8 cellular contexts compared by ENCODE assay signal in genomic region chr22:36253523-36254490, GRCh38. TPM values are rescaled to one million over a fixed set of nuclear protein-coding genes. Genes with fewer than 3 reads are reported as not detected.
DNase-seq lines count a peak whose midpoint lies in the region; ATAC-seq and TF ChIP-seq lines count a peak whose summit lies in the region.

No MANE protein-coding gene starts in this region.

- H3K27ac ChIP-seq in heart left ventricle (peak overlapping the region; percentile 63 to 96 (median 90)), A673 (ENCODE audit: low read depth, low read length, poor library complexity, severe bottlenecking) (no peak overlapping the region)

- intact Hi-C loops in heart left ventricle (cut with DNase I): loop anchor here in 1 of 10 donors (2.0 kb wide), 1 partner anchor 51 kb away; no protein-coding TSS in a partner anchor
- intact Hi-C loops in A673 (cut with micrococcal nuclease; ENCODE audit: unreplicated experiment): no loop called here

- no peaks in the 10 kb centered on the region for H3K27me3 Mint-ChIP-seq in activated CD4-positive, alpha-beta memory T cell treated with anti-CD3 and anti-CD28 coated beads, Interleukin-2, amount 10 ng/mL, durations not matched to agents 7 days and 5 days

- whole genome bisulfite sequencing in heart left ventricle, 4 donors: 47 to 60% (median 56%) methylated on average over 7 of the region's 7 CpGs

- DNase-seq in activated CD4-positive, alpha-beta memory T cell treated with anti-CD3 and anti-CD28 coated beads, Interleukin-2, amount 10 ng/mL, durations not matched to agents 7 days and 5 days: no peak
- peak in 2 of 5 donors; percentile 35 to 49 for DNase-seq in heart left ventricle
- peak; percentile 66 for DNase-seq in stimulated activated CD4-positive, alpha-beta T cell treated with anti-CD3 and anti-CD28 coated beads, Interleukin-4, amount 100 ng/mL, for 1 hour
- DNase-seq in GM20000 (ENCODE audit: low spot score): no peak
- no peak for DNase-seq in A673 (ENCODE audit: low spot score)

- H3K4me1 ChIP-seq in heart left ventricle (peaks cover 0 to 60% (median 38%) of the 10 kb centered on the region in 12 donors), A673 (ENCODE audit: insufficient read depth, low read length, poor library complexity, severe bottlenecking) (peaks cover 6% of the 10 kb centered on the region)

- peak overlapping the region; percentile 93 for H3K4me3 Mint-ChIP-seq in activated CD4-positive, alpha-beta memory T cell treated with anti-CD3 and anti-CD28 coated beads, Interleukin-2, amount 10 ng/mL, durations not matched to agents 7 days and 5 days

- H3K27me3 ChIP-seq in heart left ventricle (no peaks in the 10 kb centered on the region), A673 (replicated peaks; ENCODE audit: insufficient read depth, low read depth, low read length, poor library complexity) (no peaks in the 10 kb centered on the region)

- ATAC-seq in GM21447 (IDR thresholded peaks at IDR 0.05; ENCODE audit: unreplicated experiment) (peak; percentile 17), heart left ventricle (peak in 2 of 4 donors; percentile 15 to 24), HG03280 (IDR thresholded peaks at IDR 0.05; ENCODE audit: unreplicated experiment) (no peak), GM21381 (IDR thresholded peaks at IDR 0.05; ENCODE audit: unreplicated experiment) (no peak)

- no peak for TF ChIP-seq POLR2A in heart left ventricle (IDR thresholded peaks at IDR 0.05)

- no TSS peak for BruUV-seq in A673 (replicated peaks; lab: Mats Ljungman, UMichigan)

- POLR2A ChIA-PET in activated CD4-positive, alpha-beta memory T cell treated with anti-CD3 and anti-CD28 coated beads, Interleukin-2, amount 10 ng/mL, durations not matched to agents 7 days and 5 days (lab: Charles Lee): interaction anchor here (0.7 to 5.1 kb wide), 12 partner anchors 10 to 826 kb away, joined by 3 to 48 read pairs (median 4); partner anchors contain the start of genes APOL2, APOL3, EIF3D and TXN2
- POLR2A ChIA-PET in A673 (lab: Charles Lee; ENCODE audit: low non-redundant PET): no interaction called here

- H3K9me3 Mint-ChIP-seq in activated CD4-positive, alpha-beta memory T cell treated with anti-CD3 and anti-CD28 coated beads, Interleukin-2, amount 10 ng/mL, durations not matched to agents 7 days and 5 days: no peaks in the 10 kb centered on the region

- H3K4me3 ChIP-seq in heart left ventricle (peak overlapping the region; percentile 19 to 79 (median 57)), A673 (ENCODE audit: low read depth, low read length, poor library complexity, severe bottlenecking) (no peak overlapping the region)

- peak overlapping the region; percentile 89 for H3K27ac Mint-ChIP-seq in activated CD4-positive, alpha-beta memory T cell treated with anti-CD3 and anti-CD28 coated beads, Interleukin-2, amount 10 ng/mL, durations not matched to agents 7 days and 5 days

- H3K9me3 ChIP-seq in heart left ventricle: peaks cover 0 to 4% (median 0%) of the 10 kb centered on the region in 12 donors
- H3K9me3 ChIP-seq in A673 (ENCODE audit: low read depth, low read length, poor library complexity, severe bottlenecking): no peaks in the 10 kb centered on the region

- H3K36me3 ChIP-seq in heart left ventricle: peaks cover 0 to 30% (median 2%) of the 10 kb centered on the region in 9 donors
- no peaks in the 10 kb centered on the region for H3K36me3 ChIP-seq in A673 (ENCODE audit: insufficient read depth, low read length, poor library complexity, severe bottlenecking)

- CTCF ChIA-PET in activated CD4-positive, alpha-beta memory T cell treated with anti-CD3 and anti-CD28 coated beads, Interleukin-2, amount 10 ng/mL, durations not matched to agents 7 days and 5 days (lab: Charles Lee): interaction anchor here (0.6 to 6.9 kb wide), 12 partner anchors 11 to 233 kb away, joined by 3 to 65 read pairs (median 4); partner anchors contain the start of gene APOL2
- CTCF ChIA-PET in A673 (lab: Charles Lee): no interaction called here

- no peak for TF ChIP-seq CTCF in heart left ventricle (IDR thresholded peaks at IDR 0.05)
- no peak for TF ChIP-seq CTCF in GM20000 (IDR thresholded peaks at IDR 0.05; ENCODE audit: extremely low read depth, missing control alignments)
- no peak for TF ChIP-seq CTCF in A673 (conservative IDR thresholded peaks at IDR 0.05; ENCODE audit: low read depth, low read length)

- H3K36me3 Mint-ChIP-seq in activated CD4-positive, alpha-beta memory T cell treated with anti-CD3 and anti-CD28 coated beads, Interleukin-2, amount 10 ng/mL, durations not matched to agents 7 days and 5 days (ENCODE audit: low read depth): peaks cover 48% of the 10 kb centered on the region

- peaks cover 68% of the 10 kb centered on the region for H3K4me1 Mint-ChIP-seq in activated CD4-positive, alpha-beta memory T cell treated with anti-CD3 and anti-CD28 coated beads, Interleukin-2, amount 10 ng/mL, durations not matched to agents 7 days and 5 days

RNA-seq across cellular contexts. Expression of gene APOL1, which starts 0.9 kb away (rescaled TPM):
- 10 to 100 TPM; 63.0 to 64.0 TPM for total RNA-seq in activated CD4-positive, alpha-beta memory T cell treated with anti-CD3 and anti-CD28 coated beads, Interleukin-2, amount 10 ng/mL, durations not matched to agents 7 days and 5 days
- total RNA-seq in heart left ventricle (100 to 1,000 TPM in 1 of 9 donors, 10 to 100 TPM in 8; 10.4 to 132 (median 18.1) TPM), A673 (2021) (0.30 and 0.87 TPM in 2 replicates)
- 10 to 100 TPM; 13.4 to 18.9 TPM for polyA plus RNA-seq in heart left ventricle

RNA-seq across cellular contexts. Expression of gene APOL2, which starts 14.5 kb away (rescaled TPM):
- total RNA-seq in activated CD4-positive, alpha-beta memory T cell treated with anti-CD3 and anti-CD28 coated beads, Interleukin-2, amount 10 ng/mL, durations not matched to agents 7 days and 5 days: 10 to 100 TPM; 82.3 to 83.0 TPM
- total RNA-seq in heart left ventricle (100 to 1,000 TPM in 1 of 9 donors, 10 to 100 TPM in 8; 26.6 to 213 (median 55.9) TPM), A673 (2021) (37.9 and 45.1 TPM in 2 replicates)
- polyA plus RNA-seq in heart left ventricle: 10 to 100 TPM; 37.2 to 44.7 TPM

RNA-seq across cellular contexts. Expression of gene APOL4, which starts 52.2 kb away (rescaled TPM):
- total RNA-seq in activated CD4-positive, alpha-beta memory T cell treated with anti-CD3 and anti-CD28 coated beads, Interleukin-2, amount 10 ng/mL, durations not matched to agents 7 days and 5 days: 1 to 10 TPM; 7.5 to 7.6 TPM
- total RNA-seq in heart left ventricle (10 to 100 TPM in 2 of 9 donors, 1 to 10 TPM in 5, not detected in 2; 1.7 to 26.5 (median 5.7) TPM), A673 (2021) (1.6 and 4.2 TPM in 2 replicates)
- 1 to 10 TPM; 2.8 to 3.2 TPM for polyA plus RNA-seq in heart left ventricle
